ENCODE assay signal across 24 cellular contexts in genomic region chr7:19011212-19011611, GRCh38.
"Had no signal": no experiment of that assay in that cellular context is flagged by ENCODE, and none has a peak within 500 bp of the region (broad histone marks: within the 10 kb centered on the region; RNA-seq: fewer than 3 reads in every experiment).

No MANE protein-coding gene starts in this region.

- DNase-seq: activated CD4-positive, alpha-beta T cell treated with anti-CD3 and anti-CD28 coated beads, Interleukin-2, amount 10 ng/mL, durations not matched to agents 24 days and 14 days; activated CD8-positive, alpha-beta memory T cell treated with anti-CD3 and anti-CD28 coated beads, Interleukin-2, amount 50 U/mL, for 4 hours; activated CD8-positive, alpha-beta T cell treated with anti-CD3 and anti-CD28 coated beads, Interleukin-2, amount 10 ng/mL, durations not matched to agents 7 days and 5 days; activated effector memory CD4-positive, alpha-beta T cell treated with anti-CD3 and anti-CD28 coated beads, Interleukin-2, amount 50 U/mL, for 16 hours; activated T-cell treated with anti-CD3 and anti-CD28 coated beads, Interleukin-2, amount 50 U/mL, for 48 hours; amygdala; cerebellar nuclear complex; effector memory CD8-positive, alpha-beta T cell; gastrocnemius medialis; islet precursor cell; left lung; stimulated activated CD4-positive, alpha-beta T cell treated with anti-CD3 and anti-CD28 coated beads, Interleukin-15, amount 100 ng/mL, for 24 hours; stimulated activated CD4-positive, alpha-beta T cell treated with anti-CD3 and anti-CD28 coated beads, Interleukin-4, amount 100 ng/mL, for 24 hours; stimulated activated naive CD4-positive, alpha-beta T cell treated with Interleukin-2 at 50 U/mL for 16 hours; substantia nigra; T-helper 2 cell; transverse colon had no signal

- H3K4me1 ChIP-seq: gastrocnemius medialis, left lung, transverse colon had no signal

- H3K9me3 ChIP-seq: gastrocnemius medialis, transverse colon had no signal

- H3K27me3 ChIP-seq: gastrocnemius medialis, left lung, transverse colon had no signal

- H3K27ac ChIP-seq: gastrocnemius medialis, left lung, transverse colon had no signal

- H3K4me3 Mint-ChIP-seq: activated CD4-positive, alpha-beta T cell treated with anti-CD3 and anti-CD28 coated beads, Interleukin-2, amount 10 ng/mL, durations not matched to agents 24 days and 14 days; activated CD8-positive, alpha-beta T cell treated with anti-CD3 and anti-CD28 coated beads, Interleukin-2, amount 10 ng/mL, durations not matched to agents 7 days and 5 days; brain; dendritic cell treated with granulocyte-macrophage colony-stimulating factor and Interleukin-4, amounts not matched to agents 40 ng/mL and 50 ng/mL, for 4 days; effector memory CD8-positive, alpha-beta T cell; memory B cell; natural killer cell treated with Interleukin-12 subunit alpha and Interleukin-12 subunit beta and Interleukin-15 and Interleukin-18, amount 100 ng/mL, for 72 hours; WTC11 had no signal

- H3K9me3 Mint-ChIP-seq: WTC11 had no signal

- H3K36me3 Mint-ChIP-seq: brain; memory B cell; natural killer cell treated with Interleukin-12 subunit alpha and Interleukin-12 subunit beta and Interleukin-15 and Interleukin-18, amount 100 ng/mL, for 72 hours; WTC11 had no signal

- H3K36me3 ChIP-seq: gastrocnemius medialis, left lung, transverse colon had no signal

- H3K27me3 Mint-ChIP-seq: activated CD4-positive, alpha-beta T cell treated with anti-CD3 and anti-CD28 coated beads, Interleukin-2, amount 10 ng/mL, durations not matched to agents 24 days and 14 days; dendritic cell treated with granulocyte-macrophage colony-stimulating factor and Interleukin-4, amounts not matched to agents 40 ng/mL and 50 ng/mL, for 4 days; effector memory CD8-positive, alpha-beta T cell; natural killer cell treated with Interleukin-12 subunit alpha and Interleukin-12 subunit beta and Interleukin-15 and Interleukin-18, amount 100 ng/mL, for 72 hours had no signal

- H3K27ac Mint-ChIP-seq: activated CD4-positive, alpha-beta T cell treated with anti-CD3 and anti-CD28 coated beads, Interleukin-2, amount 10 ng/mL, durations not matched to agents 24 days and 14 days; activated CD8-positive, alpha-beta T cell treated with anti-CD3 and anti-CD28 coated beads, Interleukin-2, amount 10 ng/mL, durations not matched to agents 7 days and 5 days; activated naive CD4-positive, alpha-beta T cell treated with anti-CD3 and anti-CD28 coated beads, Interleukin-2, amount 50 U/mL, for 72 hours; brain; dendritic cell treated with granulocyte-macrophage colony-stimulating factor and Interleukin-4, amounts not matched to agents 40 ng/mL and 50 ng/mL, for 4 days; effector memory CD8-positive, alpha-beta T cell; memory B cell; natural killer cell treated with Interleukin-12 subunit alpha and Interleukin-12 subunit beta and Interleukin-15 and Interleukin-18, amount 100 ng/mL, for 72 hours; WTC11 had no signal

- ATAC-seq: activated CD8-positive, alpha-beta T cell treated with anti-CD3 and anti-CD28 coated beads, Interleukin-2, amount 10 ng/mL, durations not matched to agents 7 days and 5 days; activated naive CD4-positive, alpha-beta T cell treated with anti-CD3 and anti-CD28 coated beads, Interleukin-2, amount 50 U/mL, for 72 hours; effector memory CD8-positive, alpha-beta T cell; gastrocnemius medialis; left lung; natural killer cell treated with Interleukin-12 subunit alpha and Interleukin-12 subunit beta and Interleukin-15 and Interleukin-18, amount 100 ng/mL, for 72 hours; WTC11 had no signal

- H3K4me1 Mint-ChIP-seq: activated CD4-positive, alpha-beta T cell treated with anti-CD3 and anti-CD28 coated beads, Interleukin-2, amount 10 ng/mL, durations not matched to agents 24 days and 14 days; brain; memory B cell; WTC11 had no signal

- H3K4me3 ChIP-seq: gastrocnemius medialis, left lung, skin epidermis, transverse colon had no signal
